7 cellular contexts compared by ENCODE assay signal in the genomic region with DNA sequence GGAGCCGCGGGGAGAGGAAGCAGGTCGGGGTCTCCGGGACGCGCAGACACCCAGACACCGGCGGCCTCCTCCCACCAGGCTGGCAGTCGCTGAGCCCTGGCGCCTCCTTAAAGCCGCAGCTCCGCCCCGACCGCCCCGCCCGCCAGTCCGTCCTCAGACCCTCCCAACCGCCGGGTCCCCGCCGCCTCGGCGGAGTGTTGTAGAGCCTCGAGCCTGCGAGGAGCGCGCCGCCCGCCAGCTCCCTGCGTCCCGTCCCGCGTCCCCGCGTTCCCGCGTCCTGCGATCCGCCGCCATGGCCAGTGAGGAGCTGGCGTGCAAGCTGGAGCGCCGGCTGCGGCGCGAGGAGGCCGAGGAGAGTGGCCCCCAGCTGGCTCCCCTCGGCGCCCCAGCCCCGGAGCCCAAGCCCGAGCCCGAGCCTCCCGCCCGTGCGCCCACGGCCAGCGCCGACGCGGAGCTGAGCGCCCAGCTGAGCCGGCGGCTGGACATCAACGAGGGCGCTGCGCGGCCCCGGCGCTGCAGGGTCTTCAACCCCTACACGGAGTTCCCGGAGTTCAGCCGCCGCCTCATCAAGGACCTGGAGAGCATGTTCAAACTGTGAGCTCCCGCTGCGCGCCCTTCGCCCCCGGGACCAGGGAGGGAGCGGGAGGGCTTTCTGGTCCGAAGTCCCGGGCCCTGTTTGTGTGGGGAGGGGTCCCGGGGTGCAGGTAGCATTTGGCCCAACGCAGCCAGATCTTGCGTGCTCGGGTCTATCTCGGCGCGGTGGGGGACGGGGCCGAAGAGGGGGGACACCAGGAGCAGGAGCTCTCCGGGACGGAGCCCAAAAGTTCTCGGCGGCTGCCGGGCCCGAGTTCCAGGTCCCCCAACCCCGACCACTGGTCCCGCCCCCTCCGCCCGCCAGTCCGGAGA.
DNase-seq lines count a peak whose midpoint lies in the region; ATAC-seq lines count a peak whose summit lies in the region.

EFHD1 (plus strand) TSS at position 192 of the 906 bp plus-strand sequence; CDS start at position 293, 101 bp downstream.

- H3K4me3 ChIP-seq in muscle layer of colon (ENCODE audit: low read depth in 1 of 2, low read length in 2 of 2), result peak within 1 kb of the TSS; percentile 47 to 52

- H3K27ac ChIP-seq in muscle layer of colon (ENCODE audit: low read depth, low read length), result no peak within 1 kb of the TSS

- H3K4me1 ChIP-seq in muscle layer of colon (ENCODE audit: insufficient read depth, low read length), result peaks cover 4% of the 10 kb centered on the region

- peak; percentile 42 for DNase-seq in NCI-H748 treated with DMSO at 0.1 percent for 48 hours (lab: John Stamatoyannopoulos, UW)
- DNase-seq in activated T-helper 1 cell treated with Interleukin-2 at 50 U/mL for 16 hours (ENCODE audit: low read depth), result peak; percentile 24
- peak; percentile 70 for DNase-seq in fibroblast of gingiva (ENCODE audit: low read depth)
- DNase-seq in stimulated activated CD8-positive, alpha-beta memory T cell treated with anti-CD3 and anti-CD28 coated beads, Interleukin-4, amount 100 ng/mL, for 48 hours, result peak; percentile 73

- H3K9ac ChIP-seq in muscle layer of colon (ENCODE audit: low read length), result no peak within 1 kb of the TSS

- peaks cover 15 to 44% of the 10 kb centered on the region in 2 donors for H3K27me3 ChIP-seq in muscle layer of colon (ENCODE audit: control insufficient read depth in 1 of 2, insufficient read depth in 2 of 2, low read length in 2 of 2)

- H3K36me3 ChIP-seq in muscle layer of colon (ENCODE audit: insufficient read depth, low read length), result no peaks in the 10 kb centered on the region

- ATAC-seq in GM19468 (IDR thresholded peaks at IDR 0.05; ENCODE audit: extremely low read depth, unreplicated experiment) (peak; percentile 26), GM21576 (IDR thresholded peaks at IDR 0.05; ENCODE audit: unreplicated experiment) (no peak)

- no peaks in the 10 kb centered on the region for H3K9me3 ChIP-seq in muscle layer of colon (ENCODE audit: low read length)
